In genomic region chr3:52437326-52438103, GRCh38 we compare ENCODE assay signal across 21 cellular contexts. TPM values are rescaled to one million over a fixed set of nuclear protein-coding genes. Genes with fewer than 3 reads are reported as not detected.
DNase-seq lines count a peak whose midpoint lies in the region; ATAC-seq and TF ChIP-seq lines count a peak whose summit lies in the region.
"Had no signal": no experiment of that assay in that cellular context is flagged by ENCODE, and none has a peak within 500 bp of the region (broad histone marks: within the 10 kb centered on the region; RNA-seq: fewer than 3 reads in every experiment).

No MANE protein-coding gene starts in this region.

- 27% methylated on average over 15 of the region's 15 CpGs for WGBS in mammary epithelial cell (ENCODE audit: low coverage, missing lambda C conversion rate)

- DNase-seq in mammary epithelial cell (peak; percentile 31), left lung (peak; percentile 30 to 64), NCI-H748 (lab: John Stamatoyannopoulos, UW; ENCODE audit: unreplicated experiment) (no peak), GM20000 (ENCODE audit: low spot score) (no peak), ureter (ENCODE audit: low spot score) (no peak)
- DNase-seq: activated CD4-positive, alpha-beta T cell treated with anti-CD3 and anti-CD28 coated beads for 36 hours; activated CD8-positive, alpha-beta memory T cell treated with anti-CD3 and anti-CD28 coated beads, Interleukin-2, amount 50 U/mL, for 48 hours; activated naive CD4-positive, alpha-beta T cell treated with Interleukin-2 at 50 U/mL for 16 hours; GOT3; KBM-7; midbrain; NCI-H1048; NCI-H2107; occipital lobe; PC-9; stimulated activated CD4-positive, alpha-beta T cell treated with anti-CD3 and anti-CD28 coated beads, Interleukin-2, amount 100 ng/mL, for 48 hours; T-helper 9 cell; testis had no signal

- H3K4me3 ChIP-seq in mammary epithelial cell (replicated peaks in 1 of 3; ENCODE audit: insufficient read depth in 1 of 3, low read depth in 2 of 3, low read length in 3 of 3): no peak overlapping the region
- no peak overlapping the region for H3K4me3 ChIP-seq in left lung
- H3K4me3 ChIP-seq in subcutaneous abdominal adipose tissue (ENCODE audit: low read depth in 1 of 5, low read length in 5 of 5): peak overlapping the region in 1 of 5 donors; percentile 1
- H3K4me3 ChIP-seq: PC-9, testis had no signal

- H3K9me3 ChIP-seq in mammary epithelial cell (replicated peaks; ENCODE audit: insufficient read depth, low read length) (no peaks in the 10 kb centered on the region), left lung (no peaks in the 10 kb centered on the region), subcutaneous abdominal adipose tissue (ENCODE audit: control insufficient read depth in 5 of 5, low read length in 5 of 5) (no peaks in the 10 kb centered on the region)
- H3K9me3 ChIP-seq: testis had no signal

- no peak for TF ChIP-seq RAD21 in Ishikawa (IDR thresholded peaks at IDR 0.05; ENCODE audit: low read depth)

- H3K79me2 ChIP-seq in mammary epithelial cell (ENCODE audit: insufficient read depth, low read length): no peaks in the 10 kb centered on the region

- ATAC-seq in left lung: peak; percentile 14
- ATAC-seq: activated CD4-positive, alpha-beta T cell treated with anti-CD3 and anti-CD28 coated beads for 36 hours had no signal

- intact Hi-C loops in mammary epithelial cell (cut with micrococcal nuclease): no loop called here
- intact Hi-C loops in left lung (cut with DNase I): no loop called here

- H3K4me2 ChIP-seq in mammary epithelial cell (ENCODE audit: insufficient read depth, low read depth, low read length): peak overlapping the region; percentile 68
- H3K4me2 ChIP-seq: PC-9 had no signal

- CTCF ChIA-PET in mammary epithelial cell (lab: Charles Lee; ENCODE audit: low non-redundant PET): no interaction called here

- H3K36me3 ChIP-seq in mammary epithelial cell (ENCODE audit: insufficient read depth, low read length): no peaks in the 10 kb centered on the region
- H3K36me3 ChIP-seq in left lung: no peaks in the 10 kb centered on the region
- peaks cover 0 to 66% (median 51%) of the 10 kb centered on the region in 5 donors for H3K36me3 ChIP-seq in subcutaneous abdominal adipose tissue (ENCODE audit: control insufficient read depth in 5 of 5, insufficient read depth in 5 of 5, low read length in 5 of 5)

- BruUV-seq in mammary epithelial cell (replicated peaks; lab: Mats Ljungman, UMichigan): no TSS peak

- H3K9ac ChIP-seq in mammary epithelial cell (ENCODE audit: insufficient read depth, low read length) (no peak overlapping the region), subcutaneous abdominal adipose tissue (ENCODE audit: low read length in 5 of 5) (peak overlapping the region in 3 of 5 donors; percentile 16 to 49 (median 28))

- no peaks in the 10 kb centered on the region for H4K20me1 ChIP-seq in mammary epithelial cell (ENCODE audit: insufficient read depth, low read length)

- H3K4me1 ChIP-seq in mammary epithelial cell (ENCODE audit: insufficient read depth, low read length) (peaks cover 25% of the 10 kb centered on the region), left lung (peaks cover 0 to 32% of the 10 kb centered on the region in 2 donors), subcutaneous abdominal adipose tissue (ENCODE audit: control insufficient read depth in 5 of 5, insufficient read depth in 5 of 5, low read length in 5 of 5) (peaks cover 25 to 100% (median 98%) of the 10 kb centered on the region in 5 donors)

- H3K27me3 ChIP-seq in mammary epithelial cell (ENCODE audit: insufficient read depth, low read length): no peaks in the 10 kb centered on the region
- H3K27me3 ChIP-seq in left lung: no peaks in the 10 kb centered on the region
- H3K27me3 ChIP-seq in subcutaneous abdominal adipose tissue (ENCODE audit: control insufficient read depth in 5 of 5, insufficient read depth in 4 of 5, low read length in 5 of 5): no peaks in the 10 kb centered on the region
- H3K27me3 ChIP-seq: testis had no signal

- TF ChIP-seq CTCF in mammary epithelial cell (conservative IDR thresholded peaks at IDR 0.05 in 1 of 2, IDR thresholded peaks at IDR 0.05 in 1 of 2; ENCODE audit: extremely low read depth in 1 of 2, insufficient read depth in 1 of 2, low read depth in 1 of 2, low read length in 2 of 2) (no peak), left lung (IDR thresholded peaks at IDR 0.05) (no peak), GM20000 (IDR thresholded peaks at IDR 0.05; ENCODE audit: extremely low read depth, missing control alignments) (no peak)

- dilution Hi-C loops in mammary epithelial cell (cut with HindIII; ENCODE audit: low sequenced_read_pairs): no loop called here

- H3K27ac ChIP-seq in mammary epithelial cell (ENCODE audit: insufficient read depth, low read depth, low read length) (no peak overlapping the region), left lung (peak overlapping the region in 1 of 2 donors; percentile 13), subcutaneous abdominal adipose tissue (ENCODE audit: low read depth, low read length) (peak overlapping the region; percentile 82)
- H3K27ac ChIP-seq: PC-9, testis had no signal

- no peak for TF ChIP-seq EP300 in Ishikawa (IDR thresholded peaks at IDR 0.05; ENCODE audit: borderline replicate concordance)

- in situ Hi-C loops in mammary epithelial cell (cut with MboI; ENCODE audit: low sequenced_read_pairs in 2 of 2): no loop called here

- peak overlapping the region; percentile 85 for H2AFZ ChIP-seq in mammary epithelial cell (ENCODE audit: low read depth, low read length)
- H2AFZ ChIP-seq: PC-9 had no signal

TF ChIP-seq in Ishikawa, 13 proteins besides CTCF, POLR2A, EP300 and RAD21:
- TF ChIP-seq ZBTB7A (IDR thresholded peaks at IDR 0.05; ENCODE audit: low read depth) (no peak), EGR1 (IDR thresholded peaks at IDR 0.05) (no peak), USF1 (IDR thresholded peaks at IDR 0.05) (no peak), CREB1 (IDR thresholded peaks at IDR 0.05; ENCODE audit: low read depth) (no peak), NFIC (IDR thresholded peaks at IDR 0.05) (peak; percentile 86)

RNA-seq across cellular contexts. Expression of gene SEMA3G, which starts 7.4 kb away (rescaled TPM):
- total RNA-seq in mammary epithelial cell (under 1 TPM; 0.45 to 0.50 TPM), left lung (10 to 100 TPM; 30.5 to 36.5 TPM), ureter (7.5 TPM)
- 0.24 TPM for polyA plus RNA-seq in mammary epithelial cell
- polyA minus RNA-seq in mammary epithelial cell: not detected
- total RNA-seq: activated CD4-positive, alpha-beta T cell treated with anti-CD3 and anti-CD28 coated beads for 36 hours had no signal

RNA-seq across cellular contexts. Expression of gene TNNC1, which starts 16.3 kb away (rescaled TPM):
- under 1 TPM; 0.33 to 0.85 TPM for total RNA-seq in mammary epithelial cell
- polyA plus RNA-seq in mammary epithelial cell: 0.15 TPM
- not detected for polyA minus RNA-seq in mammary epithelial cell
- 100 to 1,000 TPM in 1 of 2 donors, 10 to 100 TPM in 1; 30.7 to 117 TPM for total RNA-seq in left lung
- 9.4 TPM for total RNA-seq in ureter
- total RNA-seq: dermis blood vessel endothelial cell, occipital lobe had no signal

RNA-seq across cellular contexts. Expression of gene NISCH, which starts 17.9 kb away (rescaled TPM):
- 100 to 1,000 TPM in 1 of 2 donors, 10 to 100 TPM in 1; 79.7 to 123 TPM for total RNA-seq in mammary epithelial cell
- polyA plus RNA-seq in mammary epithelial cell: 43.9 TPM
- 103 TPM for polyA minus RNA-seq in mammary epithelial cell
- 100 to 1,000 TPM in 1 of 2 donors, 10 to 100 TPM in 1; 72.6 to 104 TPM for total RNA-seq in left lung
- 140 TPM for total RNA-seq in ureter

RNA-seq across cellular contexts. Expression of gene PHF7, which starts 27.1 kb away (rescaled TPM):
- total RNA-seq in mammary epithelial cell (10 to 100 TPM in 1 of 2 donors, 1 to 10 TPM in 1; 8.5 to 12.8 TPM), left lung (1 to 10 TPM; 3.9 to 6.5 TPM), ureter (11.4 TPM)
- 6.7 TPM for polyA plus RNA-seq in mammary epithelial cell
- 8.1 TPM for polyA minus RNA-seq in mammary epithelial cell

RNA-seq across cellular contexts. Expression of gene BAP1, which starts 27.7 kb away (rescaled TPM):
- total RNA-seq in mammary epithelial cell: 100 to 1,000 TPM in 1 of 2 donors, 10 to 100 TPM in 1; 50.2 to 120 TPM
- polyA plus RNA-seq in mammary epithelial cell: 56.6 TPM
- polyA minus RNA-seq in mammary epithelial cell: 107 TPM
- 10 to 100 TPM; 66.6 to 69.8 TPM for total RNA-seq in left lung
- total RNA-seq in ureter: 62.4 TPM

Comparison
In these comparisons a context has a peak if more than half of its experiments do, and no peak if none do; other contexts are left out.
1. DNase-seq: peak in mammary epithelial cell (single experiment) and left lung (2 of 2); none in NCI-H748 (single experiment), GM20000 (single experiment) and ureter (single experiment).